Comparison of ENCODE assay signal across 31 cellular contexts in genomic region chr15:85782112-85782511, GRCh38. TPM values are rescaled to one million over a fixed set of nuclear protein-coding genes. Genes with fewer than 3 reads are reported as not detected.
A peak's percentile ranks its signal among the peaks of the same experiment; 100 is the strongest.
DNase-seq lines count a peak whose midpoint lies in the region; ATAC-seq and TF ChIP-seq lines count a peak whose summit lies in the region.
"Had no signal": no experiment of that assay in that cellular context is flagged by ENCODE, and none has a peak within 500 bp of the region (broad histone marks: within the 10 kb centered on the region; RNA-seq: fewer than 3 reads in every experiment).

No MANE protein-coding gene starts in this region.

- in situ Hi-C loops in GM13976 (cut with MboI; ENCODE audit: low sequenced_read_pairs, unreplicated experiment), result loop anchor here (10.0 kb wide), 1 partner anchor 57 kb away; no protein-coding TSS in a partner anchor

- no peak overlapping the region for H3K4me3 ChIP-seq in osteoblast (ENCODE audit: insufficient read depth, low read length)
- H3K4me3 ChIP-seq in Caco-2 (ENCODE audit: low read depth, low read length), result no peak overlapping the region
- H3K4me3 ChIP-seq: A549, coronary artery, Peyer's patch, testis had no signal

- no peak for ATAC-seq in activated CD8-positive, alpha-beta T cell treated with anti-CD3 and anti-CD28 coated beads for 36 hours
- ATAC-seq in activated CD8-positive, alpha-beta T cell treated with anti-CD3 and anti-CD28 coated beads, Interleukin-2, amount 10 ng/mL, durations not matched to agents 7 days and 5 days, result no peak
- ATAC-seq in GM19324 (IDR thresholded peaks at IDR 0.05; ENCODE audit: low FRiP score, unreplicated experiment), result no peak
- ATAC-seq: A549; left colon; naive thymus-derived CD8-positive, alpha-beta T cell had no signal

- CTCF ChIA-PET in activated CD8-positive, alpha-beta T cell treated with anti-CD3 and anti-CD28 coated beads for 36 hours (lab: Charles Lee), result interaction anchor here (1.2 kb wide), 1 partner anchor 76 kb away, joined by 3 read pairs; no protein-coding TSS in a partner anchor
- CTCF ChIA-PET in activated CD8-positive, alpha-beta T cell treated with anti-CD3 and anti-CD28 coated beads, Interleukin-2, amount 10 ng/mL, durations not matched to agents 7 days and 5 days (lab: Charles Lee), result interaction anchor here (1.1 kb wide), 1 partner anchor 59 kb away, joined by 3 read pairs; no protein-coding TSS in a partner anchor
- CTCF ChIA-PET in Caco-2 (lab: Charles Lee), result no interaction called here

- H4K20me1 ChIP-seq in osteoblast (ENCODE audit: insufficient read depth, low read length), result peaks cover 10% of the 10 kb centered on the region

- no peak overlapping the region for H3K27ac ChIP-seq in osteoblast (ENCODE audit: low read depth, low read length)
- H3K27ac ChIP-seq: A549, coronary artery, epithelial cell of prostate, Peyer's patch, VCaP had no signal

- no peak for TF ChIP-seq CTCF in activated CD8-positive, alpha-beta T cell treated with anti-CD3 and anti-CD28 coated beads for 36 hours (IDR thresholded peaks at IDR 0.05)
- no peak for TF ChIP-seq CTCF in GM13976 (IDR thresholded peaks at IDR 0.05; ENCODE audit: borderline replicate concordance, control extremely low read depth, extremely low read depth, insufficient read depth, missing control alignments)
- TF ChIP-seq CTCF in brain (conservative IDR thresholded peaks at IDR 0.05), result no peak
- no peak for TF ChIP-seq CTCF in osteoblast (IDR thresholded peaks at IDR 0.05; ENCODE audit: extremely low read depth, low read depth, low read length)
- no peak for TF ChIP-seq CTCF in Caco-2 (IDR thresholded peaks at IDR 0.05; ENCODE audit: insufficient read depth in 1 of 2, low read depth in 1 of 2, low read length in 1 of 2, severe bottlenecking in 1 of 2, unreplicated experiment in 1 of 2)

- POLR2A ChIA-PET in activated CD8-positive, alpha-beta T cell treated with anti-CD3 and anti-CD28 coated beads for 36 hours (lab: Charles Lee), result no interaction called here
- POLR2A ChIA-PET in activated CD8-positive, alpha-beta T cell treated with anti-CD3 and anti-CD28 coated beads, Interleukin-2, amount 10 ng/mL, durations not matched to agents 7 days and 5 days (lab: Charles Lee), result no interaction called here
- POLR2A ChIA-PET in Caco-2 (lab: Charles Lee), result interaction anchor here (0.6 kb wide), 1 partner anchor 153 kb away, joined by 5 read pairs; no protein-coding TSS in a partner anchor

- H3K4me1 ChIP-seq in osteoblast (ENCODE audit: insufficient read depth, low read length), result peaks cover 15% of the 10 kb centered on the region
- H3K4me1 ChIP-seq in Caco-2, result peaks cover 7% of the 10 kb centered on the region

- intact Hi-C loops in activated CD8-positive, alpha-beta T cell treated with anti-CD3 and anti-CD28 coated beads for 36 hours (cut with micrococcal nuclease), result no loop called here
- intact Hi-C loops in Caco-2 (cut with micrococcal nuclease; ENCODE audit: unreplicated experiment), result no loop called here

- H3K36me3 ChIP-seq in osteoblast (ENCODE audit: insufficient read depth, low read length), result no peaks in the 10 kb centered on the region
- H3K36me3 ChIP-seq in Caco-2 (ENCODE audit: control insufficient read depth, insufficient read depth, low read length), result no peaks in the 10 kb centered on the region
- H3K36me3 ChIP-seq: Peyer's patch had no signal

- H3K79me2 ChIP-seq in osteoblast (ENCODE audit: insufficient read depth, low read length), result peaks cover 43% of the 10 kb centered on the region

- H3K4me1 Mint-ChIP-seq in activated CD8-positive, alpha-beta T cell treated with anti-CD3 and anti-CD28 coated beads for 36 hours (ENCODE audit: low read depth), result peaks cover 40% of the 10 kb centered on the region
- peaks cover 51% of the 10 kb centered on the region for H3K4me1 Mint-ChIP-seq in activated CD8-positive, alpha-beta T cell treated with anti-CD3 and anti-CD28 coated beads, Interleukin-2, amount 10 ng/mL, durations not matched to agents 7 days and 5 days (ENCODE audit: low read depth)
- H3K4me1 Mint-ChIP-seq in brain (peaks cover 91% of the 10 kb centered on the region), Caco-2 (ENCODE audit: low read depth, unreplicated experiment) (no peaks in the 10 kb centered on the region)

- BruUV-seq in Caco-2 (replicated peaks; lab: Mats Ljungman, UMichigan), result no TSS peak

- no peaks in the 10 kb centered on the region for H3K27me3 Mint-ChIP-seq in activated CD8-positive, alpha-beta T cell treated with anti-CD3 and anti-CD28 coated beads for 36 hours
- H3K27me3 Mint-ChIP-seq in activated CD8-positive, alpha-beta T cell treated with anti-CD3 and anti-CD28 coated beads, Interleukin-2, amount 10 ng/mL, durations not matched to agents 7 days and 5 days (ENCODE audit: low read depth), result no peaks in the 10 kb centered on the region
- no peaks in the 10 kb centered on the region for H3K27me3 Mint-ChIP-seq in brain
- no peaks in the 10 kb centered on the region for H3K27me3 Mint-ChIP-seq in Caco-2 (ENCODE audit: insufficient read depth, unreplicated experiment)
- H3K27me3 Mint-ChIP-seq: activated naive CD8-positive, alpha-beta T cell; CD4-positive, alpha-beta T cell; naive thymus-derived CD8-positive, alpha-beta T cell had no signal

- H3K36me3 Mint-ChIP-seq in activated CD8-positive, alpha-beta T cell treated with anti-CD3 and anti-CD28 coated beads for 36 hours (ENCODE audit: low read depth), result no peaks in the 10 kb centered on the region
- no peaks in the 10 kb centered on the region for H3K36me3 Mint-ChIP-seq in activated CD8-positive, alpha-beta T cell treated with anti-CD3 and anti-CD28 coated beads, Interleukin-2, amount 10 ng/mL, durations not matched to agents 7 days and 5 days (ENCODE audit: low read depth)
- H3K36me3 Mint-ChIP-seq in brain (peaks cover 13% of the 10 kb centered on the region), Caco-2 (ENCODE audit: insufficient read depth, unreplicated experiment) (peaks cover under 1% of the 10 kb centered on the region)
- H3K36me3 Mint-ChIP-seq: activated naive CD8-positive, alpha-beta T cell; naive thymus-derived CD8-positive, alpha-beta T cell had no signal

- H3K27me3 ChIP-seq in osteoblast (ENCODE audit: insufficient read depth, low read length), result no peaks in the 10 kb centered on the region
- H3K27me3 ChIP-seq in Caco-2 (replicated peaks; ENCODE audit: control insufficient read depth, insufficient read depth, low read length), result no peaks in the 10 kb centered on the region
- H3K27me3 ChIP-seq: Peyer's patch, testis had no signal

- H3K9me3 ChIP-seq in osteoblast (ENCODE audit: low read depth, low read length) (no peaks in the 10 kb centered on the region), Caco-2 (no peaks in the 10 kb centered on the region)
- H3K9me3 ChIP-seq: A549, Peyer's patch, testis had no signal

- H3K4me2 ChIP-seq in osteoblast (ENCODE audit: insufficient read depth, low read length), result no peak overlapping the region
- H3K4me2 ChIP-seq: A549 had no signal

- H3K4me3 Mint-ChIP-seq in activated CD8-positive, alpha-beta T cell treated with anti-CD3 and anti-CD28 coated beads for 36 hours, result no peak overlapping the region
- no peak overlapping the region for H3K4me3 Mint-ChIP-seq in activated CD8-positive, alpha-beta T cell treated with anti-CD3 and anti-CD28 coated beads, Interleukin-2, amount 10 ng/mL, durations not matched to agents 7 days and 5 days
- peak overlapping the region in 2 of 5 experiments; percentile 23 to 39 for H3K4me3 Mint-ChIP-seq in brain
- H3K4me3 Mint-ChIP-seq in Caco-2 (ENCODE audit: unreplicated experiment), result no peak overlapping the region
- H3K4me3 Mint-ChIP-seq: activated naive CD8-positive, alpha-beta T cell; CD4-positive, alpha-beta T cell; naive thymus-derived CD8-positive, alpha-beta T cell had no signal

- peak overlapping the region; percentile 42 for H3K27ac Mint-ChIP-seq in activated CD8-positive, alpha-beta T cell treated with anti-CD3 and anti-CD28 coated beads for 36 hours
- H3K27ac Mint-ChIP-seq in activated CD8-positive, alpha-beta T cell treated with anti-CD3 and anti-CD28 coated beads, Interleukin-2, amount 10 ng/mL, durations not matched to agents 7 days and 5 days, result no peak overlapping the region
- peak overlapping the region; percentile 28 to 90 (median 77) for H3K27ac Mint-ChIP-seq in brain
- H3K27ac Mint-ChIP-seq in Caco-2 (ENCODE audit: unreplicated experiment), result no peak overlapping the region
- H3K27ac Mint-ChIP-seq: activated naive CD8-positive, alpha-beta T cell; CD4-positive, alpha-beta T cell had no signal

- no peak overlapping the region for H2AFZ ChIP-seq in osteoblast (ENCODE audit: low read length)

- H3K9me3 Mint-ChIP-seq in activated CD8-positive, alpha-beta T cell treated with anti-CD3 and anti-CD28 coated beads for 36 hours, result no peaks in the 10 kb centered on the region
- no peaks in the 10 kb centered on the region for H3K9me3 Mint-ChIP-seq in activated CD8-positive, alpha-beta T cell treated with anti-CD3 and anti-CD28 coated beads, Interleukin-2, amount 10 ng/mL, durations not matched to agents 7 days and 5 days (ENCODE audit: insufficient read depth)
- H3K9me3 Mint-ChIP-seq in brain (peaks cover 0 to 3% (median 0%) of the 10 kb centered on the region in 5 experiments), Caco-2 (ENCODE audit: unreplicated experiment) (no peaks in the 10 kb centered on the region)
- H3K9me3 Mint-ChIP-seq: CD4-positive, alpha-beta T cell; naive thymus-derived CD8-positive, alpha-beta T cell had no signal

- no peak for DNase-seq in activated CD8-positive, alpha-beta T cell treated with anti-CD3 and anti-CD28 coated beads for 36 hours
- no peak for DNase-seq in activated CD8-positive, alpha-beta T cell treated with anti-CD3 and anti-CD28 coated beads, Interleukin-2, amount 10 ng/mL, durations not matched to agents 7 days and 5 days
- DNase-seq in GM13976 (ENCODE audit: low spot score) (peak; percentile 38), osteoblast (ENCODE audit: insufficient read length, low spot score, missing footprints) (peak; percentile 49), Caco-2 (no peak), NCI-H128 (lab: John Stamatoyannopoulos, UW; ENCODE audit: unreplicated experiment) (no peak)
- DNase-seq: activated CD8-positive, alpha-beta memory T cell treated with anti-CD3 and anti-CD28 coated beads, Interleukin-2, amount 50 U/mL, for 4 hours; aorta; CD4-positive, alpha-beta T cell; effector memory CD4-positive, alpha-beta T cell; hippocampal formation; left colon; naive thymus-derived CD8-positive, alpha-beta T cell; NCI-H1048; NCI-H1694; NCI-H446; NCI-H748 treated with DMSO at 0.1 percent for 48 hours; Peyer's patch; retina; SHP77 treated with DMSO at 0.1 percent for 48 hours; small intestine; stimulated activated naive CD4-positive, alpha-beta T cell treated with Interleukin-2 at 50 U/mL for 16 hours; T1000; testis had no signal

RNA-seq across cellular contexts. Expression of gene KLHL25, which starts 12.6 kb away (rescaled TPM):
- total RNA-seq in activated CD8-positive, alpha-beta T cell treated with anti-CD3 and anti-CD28 coated beads for 36 hours, result 1 to 10 TPM; 2.9 to 3.3 TPM
- total RNA-seq in activated CD8-positive, alpha-beta T cell treated with anti-CD3 and anti-CD28 coated beads, Interleukin-2, amount 10 ng/mL, durations not matched to agents 7 days and 5 days, result 1 to 10 TPM; 5.3 TPM
- polyA plus RNA-seq in brain (ENCODE audit: insufficient read depth, low read depth, low replicate concordance), result 14.7 TPM
- total RNA-seq in osteoblast, result 3.8 and 4.3 TPM in 2 replicates
- total RNA-seq in Caco-2 (2022), result 15.4 and 16.0 TPM in 2 replicates

Comparison
In these comparisons a context has a peak if more than half of its experiments do, and no peak if none do; other contexts are left out.
1. H3K27ac Mint-ChIP-seq: peak in activated CD8-positive, alpha-beta T cell treated with anti-CD3 and anti-CD28 coated beads for 36 hours (single experiment) and brain (5 of 5); none in activated CD8-positive, alpha-beta T cell treated with anti-CD3 and anti-CD28 coated beads, Interleukin-2, amount 10 ng/mL, durations not matched to agents 7 days and 5 days (single experiment) and Caco-2 (single experiment).
2. DNase-seq: peak in GM13976 (single experiment) and osteoblast (single experiment); none in activated CD8-positive, alpha-beta T cell treated with anti-CD3 and anti-CD28 coated beads for 36 hours (single experiment), activated CD8-positive, alpha-beta T cell treated with anti-CD3 and anti-CD28 coated beads, Interleukin-2, amount 10 ng/mL, durations not matched to agents 7 days and 5 days (single experiment), Caco-2 (0 of 2) and NCI-H128 (single experiment).